In genomic region chrX:113741744-113742143, GRCh38 we compare ENCODE assay signal across 12 cellular contexts.
DNase-seq lines count a peak whose midpoint lies in the region; ATAC-seq and TF ChIP-seq lines count a peak whose summit lies in the region.
"Had no signal": no experiment of that assay in that cellular context is flagged by ENCODE, and none has a peak within 500 bp of the region (broad histone marks: within the 10 kb centered on the region; RNA-seq: fewer than 3 reads in every experiment).

No MANE protein-coding gene starts in this region.

- TF ChIP-seq POLR2A in body of pancreas (IDR thresholded peaks at IDR 0.05): no peak

- H3K4me1 ChIP-seq in body of pancreas: no peaks in the 10 kb centered on the region

- peak in 1 of 7 experiments; percentile 10 for TF ChIP-seq CTCF in body of pancreas (IDR thresholded peaks at IDR 0.05)

- intact Hi-C loops in body of pancreas (cut with DNase I): no loop called here

- DNase-seq in AG08396 (ENCODE audit: low spot score) (peak; percentile 7), NCI-H748 (lab: John Stamatoyannopoulos, UW; ENCODE audit: unreplicated experiment) (peak; percentile 62), epidermal melanocyte (ENCODE audit: insufficient read length, low spot score) (peak; percentile 24), occipital lobe (lab: John Stamatoyannopoulos, UW) (no peak), body of pancreas (no peak)
- DNase-seq in stimulated activated naive CD4-positive, alpha-beta T cell treated with Interleukin-2 at 50 U/mL for 16 hours (lab: John Stamatoyannopoulos, UW): no peak
- DNase-seq: activated naive CD8-positive, alpha-beta T cell treated with anti-CD3 and anti-CD28 coated beads for 36 hours; CD4-positive, CD25-positive, alpha-beta regulatory T cell; retina; T-helper 9 cell had no signal

- H3K4me3 ChIP-seq in body of pancreas: no peak overlapping the region

- no peaks in the 10 kb centered on the region for H3K36me3 ChIP-seq in body of pancreas (replicated peaks in 1 of 2; ENCODE audit: insufficient read depth in 1 of 2, low read depth in 2 of 2)

- no peaks in the 10 kb centered on the region for H3K27me3 ChIP-seq in body of pancreas

- peak; percentile 28 for ATAC-seq in GM21360 (IDR thresholded peaks at IDR 0.05; ENCODE audit: unreplicated experiment)
- ATAC-seq in GM21423 (IDR thresholded peaks at IDR 0.05; ENCODE audit: unreplicated experiment): no peak
- ATAC-seq in body of pancreas: no peak

- 17 to 21% methylated on average over 2 of the region's 2 CpGs for WGBS in body of pancreas, 2 donors

- no peaks in the 10 kb centered on the region for H3K9me3 ChIP-seq in body of pancreas

- H3K27ac ChIP-seq in body of pancreas: no peak overlapping the region

Comparison
In these comparisons a context has a peak if more than half of its experiments do, and no peak if none do; other contexts are left out.
1. DNase-seq: peak in AG08396 (single experiment), NCI-H748 (single experiment) and epidermal melanocyte (single experiment); none in stimulated activated naive CD4-positive, alpha-beta T cell treated with Interleukin-2 at 50 U/mL for 16 hours (single experiment), occipital lobe (single experiment) and body of pancreas (0 of 4).